23 cellular contexts compared by ENCODE assay signal in the genomic region with DNA sequence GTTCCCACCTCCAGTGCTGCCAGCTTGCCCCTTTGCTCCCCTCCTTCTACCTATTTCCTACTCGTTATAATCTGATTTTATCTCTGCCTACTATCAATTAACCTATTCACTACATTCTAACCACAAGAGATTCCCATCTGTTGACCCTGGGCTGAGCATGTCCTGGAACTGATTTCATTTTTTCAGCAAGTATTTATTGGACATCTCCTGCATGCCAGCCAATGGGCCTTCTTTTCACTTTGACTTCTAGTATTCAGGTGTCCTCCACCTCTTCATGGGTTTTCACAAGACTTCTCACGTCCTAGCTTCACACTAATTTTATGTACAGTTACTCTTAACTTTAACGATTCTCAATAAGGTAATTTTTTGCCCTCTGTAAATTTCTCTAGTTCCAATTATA.
DNase-seq lines count a peak whose midpoint lies in the region; ATAC-seq and TF ChIP-seq lines count a peak whose summit lies in the region.
"Had no signal": no experiment of that assay in that cellular context is flagged by ENCODE, and none has a peak within 500 bp of the region (broad histone marks: within the 10 kb centered on the region; RNA-seq: fewer than 3 reads in every experiment).

No MANE protein-coding gene starts in this region.

- ATAC-seq in GM19467 (IDR thresholded peaks at IDR 0.05; ENCODE audit: unreplicated experiment), result no peak
- ATAC-seq: GM12878, K562 had no signal

- H3K27ac ChIP-seq in 22Rv1, result peak overlapping the region; percentile 90
- H3K27ac ChIP-seq: Peyer's patch had no signal

- peak; percentile 21 for DNase-seq in DMS 273 (lab: John Stamatoyannopoulos, UW; ENCODE audit: unreplicated experiment)
- no peak for DNase-seq in DMS 273 treated with DMSO at 0.1 percent for 48 hours (lab: John Stamatoyannopoulos, UW)
- DNase-seq in NCI-H2196 (lab: John Stamatoyannopoulos, UW; ENCODE audit: unreplicated experiment), result peak; percentile 15
- peak; percentile 36 for DNase-seq in NCI-H82 treated with DMSO at 0.1 percent for 48 hours (lab: John Stamatoyannopoulos, UW; ENCODE audit: unreplicated experiment)
- no peak for DNase-seq in HK-2 (ENCODE audit: unreplicated experiment)
- DNase-seq in NAMALWA (ENCODE audit: low spot score), result no peak
- DNase-seq: 8988T; ACHN; BE2C; Calu3; CD8-positive, alpha-beta memory T cell; EL; GDM1; HCEC 1CT; Kasumi-1; NCI-H1694 treated with DMSO at 0.1 percent for 48 hours; NCI-H446 treated with DMSO at 0.1 percent for 48 hours; T-helper 1 cell had no signal

- TF ChIP-seq CTCF in 22Rv1 (IDR thresholded peaks at IDR 0.05), result no peak

Comparison
In these comparisons a context has a peak if more than half of its experiments do, and no peak if none do; other contexts are left out.
1. DNase-seq: peak in DMS 273 (single experiment), NCI-H2196 (single experiment) and NCI-H82 treated with DMSO at 0.1 percent for 48 hours (single experiment); none in DMS 273 treated with DMSO at 0.1 percent for 48 hours (single experiment), HK-2 (single experiment) and NAMALWA (single experiment).